21 cellular contexts compared by ENCODE assay signal in the genomic region with DNA sequence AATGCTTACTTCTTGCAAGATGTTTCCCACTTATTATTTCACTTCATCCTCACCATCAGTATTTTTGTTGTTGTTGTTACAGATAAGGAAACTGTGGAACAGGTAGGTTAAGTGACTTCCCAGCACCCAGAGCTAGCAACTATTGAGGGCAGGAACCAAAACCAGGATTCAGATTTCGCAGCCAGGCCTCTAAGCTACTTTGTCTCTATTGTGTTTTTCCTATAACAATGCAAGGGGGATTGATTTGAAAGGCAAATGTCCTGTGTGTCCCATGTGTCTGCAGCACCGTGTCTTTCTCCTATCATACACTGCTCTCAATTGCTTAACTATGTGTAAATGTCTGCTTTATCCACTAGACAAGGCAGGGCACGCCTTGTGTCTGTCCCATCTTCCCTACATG.
DNase-seq lines count a peak whose midpoint lies in the region; ATAC-seq and TF ChIP-seq lines count a peak whose summit lies in the region.
"Had no signal": no experiment of that assay in that cellular context is flagged by ENCODE, and none has a peak within 500 bp of the region (broad histone marks: within the 10 kb centered on the region; RNA-seq: fewer than 3 reads in every experiment).

No MANE protein-coding gene starts in this region.

- H3K27ac Mint-ChIP-seq in mesothelial cell of epicardium = peak overlapping the region; percentile 84
- H3K27ac Mint-ChIP-seq in immature natural killer cell = no peak overlapping the region
- no peak overlapping the region for H3K27ac Mint-ChIP-seq in stimulated activated naive CD8-positive, alpha-beta T cell treated with anti-CD3 and anti-CD28 coated beads, Interleukin-15, amount 100 ng/mL, for 72 hours
- H3K27ac Mint-ChIP-seq: activated T-cell treated with anti-CD3 and anti-CD28 coated beads, Interleukin-2, amount 50 U/mL, for 24 hours had no signal

- TF ChIP-seq POLR2A in IMR-90 (IDR thresholded peaks at IDR 0.05; ENCODE audit: low read depth, low read length) = no peak

- H3K4me1 ChIP-seq in IMR-90 (ENCODE audit: control insufficient read depth, insufficient read depth, low read length) = peaks cover 5% of the 10 kb centered on the region

- H2BK20ac ChIP-seq in IMR-90 (ENCODE audit: low read depth, low read length) = no peak overlapping the region

- H3K4me3 Mint-ChIP-seq in mesothelial cell of epicardium (no peak overlapping the region), immature natural killer cell (no peak overlapping the region)
- no peak overlapping the region for H3K4me3 Mint-ChIP-seq in stimulated activated naive CD8-positive, alpha-beta T cell treated with anti-CD3 and anti-CD28 coated beads, Interleukin-15, amount 100 ng/mL, for 72 hours
- H3K4me3 Mint-ChIP-seq: activated T-cell treated with anti-CD3 and anti-CD28 coated beads, Interleukin-2, amount 50 U/mL, for 24 hours had no signal

- no peak overlapping the region for H3K4me2 ChIP-seq in IMR-90 (ENCODE audit: low read depth, low read length)

- 20% methylated on average over 1 of the region's 3 CpGs; no CpG with 5 or more reads in 1 of the 2 experiments for WGBS in IMR-90 (ENCODE audit: extremely low coverage in 2 of 2, insufficient read length in 1 of 2), 2 experiments

- 0 out of 2 replicates have a peak overlapping the region, but pooled peaks have one; percentile 18 for H2AK5ac ChIP-seq in IMR-90 (ENCODE audit: low read depth, low read length)

- H2AFZ ChIP-seq in IMR-90 (replicated peaks; ENCODE audit: low read length, poor library complexity) = no peak overlapping the region

- peaks cover 48% of the 10 kb centered on the region for H3K4me1 Mint-ChIP-seq in mesothelial cell of epicardium
- peaks cover 11 to 12% of the 10 kb centered on the region in 2 donors for H3K4me1 Mint-ChIP-seq in immature natural killer cell
- peaks cover 28% of the 10 kb centered on the region for H3K4me1 Mint-ChIP-seq in stimulated activated naive CD8-positive, alpha-beta T cell treated with anti-CD3 and anti-CD28 coated beads, Interleukin-15, amount 100 ng/mL, for 72 hours

- no peak for TF ChIP-seq CTCF in IMR-90 (conservative IDR thresholded peaks at IDR 0.05; ENCODE audit: low read depth, low read length)
- no peak for TF ChIP-seq CTCF in mesothelial cell of epicardium (IDR thresholded peaks at IDR 0.05; ENCODE audit: unreplicated experiment)

- intact Hi-C loops in IMR-90 (cut with micrococcal nuclease) = no loop called here

- H2BK5ac ChIP-seq in IMR-90 (ENCODE audit: low read depth, low read length, poor library complexity, severe bottlenecking) = no peak overlapping the region

- H2AK9ac ChIP-seq in IMR-90 (replicated peaks; ENCODE audit: low read depth, low read length, poor library complexity) = no peak overlapping the region

- no peaks in the 10 kb centered on the region for H3K27me3 Mint-ChIP-seq in mesothelial cell of epicardium (ENCODE audit: low read depth)
- H3K27me3 Mint-ChIP-seq in immature natural killer cell (ENCODE audit: low read depth in 3 of 3) = peaks cover 0 to 9% (median 8%) of the 10 kb centered on the region in 3 donors
- no peaks in the 10 kb centered on the region for H3K27me3 Mint-ChIP-seq in stimulated activated naive CD8-positive, alpha-beta T cell treated with anti-CD3 and anti-CD28 coated beads, Interleukin-15, amount 100 ng/mL, for 72 hours

- BruUV-seq in IMR-90 (replicated peaks; lab: Mats Ljungman, UMichigan) = no TSS peak

- H3K23ac ChIP-seq in IMR-90 (ENCODE audit: low read depth, low read length) = no peak overlapping the region

- H3K9me3 ChIP-seq in IMR-90 (ENCODE audit: control insufficient read depth, insufficient read depth, low read length) = no peaks in the 10 kb centered on the region
- H3K9me3 ChIP-seq: adrenal gland, mucosa of descending colon, pancreas had no signal

- H3K4ac ChIP-seq in IMR-90 (ENCODE audit: low read depth, low read length) = no peak overlapping the region

- POLR2A ChIA-PET in IMR-90 (lab: Charles Lee; ENCODE audit: unreplicated experiment) = no interaction called here

- H3K4me3 ChIP-seq in IMR-90 (ENCODE audit: insufficient read depth, low read depth, low read length) = no peak overlapping the region
- H3K4me3 ChIP-seq: adrenal gland, mucosa of descending colon, pancreas had no signal

- CTCF ChIA-PET in IMR-90 (lab: Yijun Ruan, JAX) = no interaction called here

- H4K91ac ChIP-seq in IMR-90 (ENCODE audit: insufficient read depth, low read depth, low read length) = no peak overlapping the region

- in situ Hi-C loops in IMR-90 (cut with MboI; ENCODE audit: low sequenced_read_pairs) = no loop called here

- ATAC-seq in IMR-90 (ENCODE audit: low read depth) (no peak), GM18502 (IDR thresholded peaks at IDR 0.05; ENCODE audit: poor library complexity, unreplicated experiment) (no peak)
- ATAC-seq in stimulated activated naive CD8-positive, alpha-beta T cell treated with anti-CD3 and anti-CD28 coated beads, Interleukin-15, amount 100 ng/mL, for 72 hours = no peak
- ATAC-seq: mucosa of descending colon had no signal

- H3K27ac ChIP-seq in IMR-90 (ENCODE audit: insufficient read depth, low read length) = no peak overlapping the region
- H3K27ac ChIP-seq: 22Rv1 had no signal

- no peaks in the 10 kb centered on the region for H3K27me3 ChIP-seq in IMR-90 (ENCODE audit: control insufficient read depth, insufficient read depth, low read length)
- H3K27me3 ChIP-seq: adrenal gland, pancreas had no signal

- DNase-seq in DMS153 (lab: John Stamatoyannopoulos, UW) = peak; percentile 42
- no peak for DNase-seq in DMS153 treated with DMSO at 0.1 percent for 48 hours (lab: John Stamatoyannopoulos, UW; ENCODE audit: unreplicated experiment)
- no peak for DNase-seq in IMR-90
- DNase-seq in SHP77 (lab: John Stamatoyannopoulos, UW) = peak; percentile 32 to 45
- DNase-seq in mesothelial cell of epicardium (ENCODE audit: low spot score in 2 of 2, unreplicated experiment in 2 of 2) = no peak
- no peak for DNase-seq in immature natural killer cell
- no peak for DNase-seq in stimulated activated naive CD8-positive, alpha-beta T cell treated with anti-CD3 and anti-CD28 coated beads, Interleukin-15, amount 100 ng/mL, for 72 hours
- DNase-seq: activated CD4-positive, alpha-beta T cell treated with anti-CD3 and anti-CD28 coated beads for 48 hours; activated T-cell treated with anti-CD3 and anti-CD28 coated beads, Interleukin-2, amount 50 U/mL, for 24 hours; adrenal gland; CD8-positive, alpha-beta memory T cell; cerebellar nuclear complex; H7; islet precursor cell; mucosa of descending colon; pancreas; small intestine; stimulated activated naive CD4-positive, alpha-beta T cell treated with Interleukin-2 at 50 U/mL for 16 hours; T-helper 9 cell had no signal

- no peak overlapping the region for H4K8ac ChIP-seq in IMR-90 (ENCODE audit: low read depth in 2 of 2, low read length in 2 of 2)

- H3K79me1 ChIP-seq in IMR-90 (ENCODE audit: low read depth in 1 of 2, low read length in 2 of 2) = no peaks in the 10 kb centered on the region

- H3K9me3 Mint-ChIP-seq in mesothelial cell of epicardium (peaks cover 31% of the 10 kb centered on the region), immature natural killer cell (no peaks in the 10 kb centered on the region)
- peaks cover 4 to 14% of the 10 kb centered on the region in 2 donors for H3K9me3 Mint-ChIP-seq in stimulated activated naive CD8-positive, alpha-beta T cell treated with anti-CD3 and anti-CD28 coated beads, Interleukin-15, amount 100 ng/mL, for 72 hours

- H3K36me3 ChIP-seq in IMR-90 (ENCODE audit: control insufficient read depth, insufficient read depth, low read length) = no peaks in the 10 kb centered on the region
- H3K36me3 ChIP-seq: adrenal gland, pancreas had no signal

- dilution Hi-C loops in IMR-90 (cut with HindIII; ENCODE audit: low sequenced_read_pairs, unreplicated experiment) = no loop called here

- TF ChIP-seq RAD21 in IMR-90 (IDR thresholded peaks at IDR 0.05; ENCODE audit: low read length) = no peak

- H3K9me1 ChIP-seq in IMR-90 (ENCODE audit: insufficient read depth, low read length) = no peaks in the 10 kb centered on the region

- no peak overlapping the region for H4K5ac ChIP-seq in IMR-90 (ENCODE audit: low read depth, low read length)

- H3K9ac ChIP-seq in IMR-90 (ENCODE audit: low read depth, low read length) = no peak overlapping the region

- H3K56ac ChIP-seq in IMR-90 (ENCODE audit: extremely low read depth, insufficient read depth, low read length) = no peak overlapping the region

- H3K18ac ChIP-seq in IMR-90 (ENCODE audit: low read depth, low read length) = no peak overlapping the region

- no peak overlapping the region for H2BK120ac ChIP-seq in IMR-90 (ENCODE audit: low read depth, low read length)

- H2BK15ac ChIP-seq in IMR-90 (ENCODE audit: low read depth, low read length) = no peak overlapping the region; the same call in 2 of the 3 replicates

- no peak overlapping the region; the same call in 1 of the 2 replicates for H3K14ac ChIP-seq in IMR-90 (replicated peaks; ENCODE audit: low read depth, low read length)

- peaks cover 4% of the 10 kb centered on the region for H3K36me3 Mint-ChIP-seq in mesothelial cell of epicardium
- peaks cover 0 to 3% (median 0%) of the 10 kb centered on the region in 3 donors for H3K36me3 Mint-ChIP-seq in immature natural killer cell
- H3K36me3 Mint-ChIP-seq: CD8-positive, alpha-beta memory T cell had no signal

- no peaks in the 10 kb centered on the region for H4K20me1 ChIP-seq in IMR-90 (ENCODE audit: insufficient read depth, low read length)

TF ChIP-seq in IMR-90, 13 proteins besides CTCF, POLR2A, EP300 and RAD21 (continues in another document):
- TF ChIP-seq CEBPB (IDR thresholded peaks at IDR 0.05; ENCODE audit: low read depth, low read length) (no peak), FOS (IDR thresholded peaks at IDR 0.05; ENCODE audit: low read depth, low read length) (no peak), RFX5 (IDR thresholded peaks at IDR 0.05; ENCODE audit: low read depth, low read length) (no peak), MAFK (IDR thresholded peaks at IDR 0.05; ENCODE audit: low read depth, low read length) (no peak), ELK1 (IDR thresholded peaks at IDR 0.05; ENCODE audit: borderline replicate concordance, low read depth, low read length) (no peak), RCOR1 (IDR thresholded peaks at IDR 0.05; ENCODE audit: insufficient replicate concordance, low read length) (no peak), CHD1 (IDR thresholded peaks at IDR 0.05; ENCODE audit: low read depth, low read length) (no peak), MAZ (IDR thresholded peaks at IDR 0.05; ENCODE audit: borderline replicate concordance, low read depth, low read length) (no peak), BHLHE40 (IDR thresholded peaks at IDR 0.05; ENCODE audit: low read depth, low read length) (no peak), SMC3 (IDR thresholded peaks at IDR 0.05; ENCODE audit: low read depth, low read length) (no peak)

Comparison
In these comparisons a context has a peak if more than half of its experiments do, and no peak if none do; other contexts are left out.
1. DNase-seq: peak in DMS153 (single experiment) and SHP77 (2 of 2); none in DMS153 treated with DMSO at 0.1 percent for 48 hours (single experiment), IMR-90 (single experiment), mesothelial cell of epicardium (0 of 2), immature natural killer cell (0 of 3) and stimulated activated naive CD8-positive, alpha-beta T cell treated with anti-CD3 and anti-CD28 coated beads, Interleukin-15, amount 100 ng/mL, for 72 hours (0 of 2).